In genomic region chr2:45241061-45241561, GRCh38 we compare ENCODE assay signal across 1 cellular context.
TF ChIP-seq lines count a peak whose summit lies in the region.

No MANE protein-coding gene starts in this region.

TF ChIP-seq in IMR-90, 13 proteins besides CTCF, POLR2A, EP300 and RAD21 (continued from another document):
- TF ChIP-seq USF2 (IDR thresholded peaks at IDR 0.05; ENCODE audit: low read depth, low read length) (no peak), MAZ (IDR thresholded peaks at IDR 0.05; ENCODE audit: borderline replicate concordance, low read depth, low read length) (no peak)
TF ChIP-seq in IMR-90: peak in this region for 0.
